Comparison of ENCODE assay signal across 8 cellular contexts in genomic region chr13:27170221-27170520, GRCh38. TPM values are rescaled to one million over a fixed set of nuclear protein-coding genes. Genes with fewer than 3 reads are reported as not detected.
DNase-seq lines count a peak whose midpoint lies in the region; ATAC-seq and TF ChIP-seq lines count a peak whose summit lies in the region.

No MANE protein-coding gene starts in this region.

- no peak for ATAC-seq in CD8-positive, alpha-beta T cell
- ATAC-seq in right lobe of liver, result peak in 1 of 4 donors; percentile 4
- no peak for ATAC-seq in upper lobe of right lung
- ATAC-seq in GM19023 (IDR thresholded peaks at IDR 0.05; ENCODE audit: unreplicated experiment), result no peak
- no peak for ATAC-seq in HG03095 (IDR thresholded peaks at IDR 0.05; ENCODE audit: unreplicated experiment)

- H3K4me3 Mint-ChIP-seq in CD8-positive, alpha-beta T cell, result peak overlapping the region; percentile 91

- intact Hi-C loops in CD8-positive, alpha-beta T cell (cut with DNase I, micrococcal nuclease), result loop anchor here (5.0 kb wide), 10 partner anchors 38 to 1883 kb away; partner anchors contain the start of genes RASL11A (in 2 of the 2), CDK8 (in 1 of the 2), GTF3A (in 1 of the 2) and MTMR6 (in 1 of the 2)
- intact Hi-C loops in right lobe of liver (cut with DNase I) (no loop called here), upper lobe of right lung (cut with DNase I) (no loop called here)

- H3K27ac Mint-ChIP-seq in CD8-positive, alpha-beta T cell, result peak overlapping the region; percentile 98

- H3K27me3 ChIP-seq in CD8-positive, alpha-beta T cell (ENCODE audit: insufficient read depth, low read length), result no peaks in the 10 kb centered on the region
- H3K27me3 ChIP-seq in HUES48 (ENCODE audit: control insufficient read depth, insufficient read depth, low read length), result no peaks in the 10 kb centered on the region
- H3K27me3 ChIP-seq in right lobe of liver, result no peaks in the 10 kb centered on the region
- H3K27me3 ChIP-seq in upper lobe of right lung, result no peaks in the 10 kb centered on the region

- no peaks in the 10 kb centered on the region for H3K9me3 Mint-ChIP-seq in CD8-positive, alpha-beta T cell

- H3K27me3 Mint-ChIP-seq in CD8-positive, alpha-beta T cell (ENCODE audit: low read depth), result no peaks in the 10 kb centered on the region

- in situ Hi-C loops in astrocyte of the cerebellum (cut with HindIII; ENCODE audit: low sequenced_read_pairs), result no loop called here

- peaks cover 56% of the 10 kb centered on the region for H3K4me1 Mint-ChIP-seq in CD8-positive, alpha-beta T cell (ENCODE audit: low read depth)

- CTCF ChIA-PET in CD8-positive, alpha-beta T cell (lab: Charles Lee), result interaction anchor here (0.7 to 0.9 kb wide), 2 partner anchors 131 to 171 kb away, joined by 3 read pairs; no protein-coding TSS in a partner anchor

- peaks cover 34% of the 10 kb centered on the region for H3K4me1 ChIP-seq in CD8-positive, alpha-beta T cell (ENCODE audit: insufficient read depth, low read length)
- H3K4me1 ChIP-seq in HUES48 (ENCODE audit: control insufficient read depth, insufficient read depth, low read length), result peaks cover 40% of the 10 kb centered on the region
- peaks cover 0 to 45% (median 7%) of the 10 kb centered on the region in 4 donors for H3K4me1 ChIP-seq in right lobe of liver
- peaks cover 47% of the 10 kb centered on the region for H3K4me1 ChIP-seq in upper lobe of right lung

- H3K4me3 ChIP-seq in CD8-positive, alpha-beta T cell (ENCODE audit: low read depth, low read length), result peak overlapping the region; percentile 29
- H3K4me3 ChIP-seq in HUES48 (ENCODE audit: low read depth, low read length) (peak overlapping the region; percentile 83), astrocyte of the cerebellum (ENCODE audit: low read depth, low read length) (peak overlapping the region; percentile 70), right lobe of liver (peak overlapping the region; percentile 66 to 72 (median 68)), upper lobe of right lung (peak overlapping the region; percentile 74)

- no peak for TF ChIP-seq CTCF in CD8-positive, alpha-beta T cell (IDR thresholded peaks at IDR 0.05)
- TF ChIP-seq CTCF in astrocyte of the cerebellum (IDR thresholded peaks at IDR 0.05; ENCODE audit: low read depth, low read length, missing control alignments) (no peak), right lobe of liver (IDR thresholded peaks at IDR 0.05) (no peak), upper lobe of right lung (IDR thresholded peaks at IDR 0.05) (no peak)

- DNase-seq in CD8-positive, alpha-beta T cell, result no peak
- no peak for DNase-seq in astrocyte of the cerebellum (ENCODE audit: low read depth)
- no peak for DNase-seq in right lobe of liver
- no peak for DNase-seq in upper lobe of right lung
- no peak for DNase-seq in NCI-H748 treated with DMSO at 0.1 percent for 48 hours (lab: John Stamatoyannopoulos, UW)

- peaks cover 4% of the 10 kb centered on the region for H3K36me3 Mint-ChIP-seq in CD8-positive, alpha-beta T cell

- peak overlapping the region; percentile 71; the same call in 1 of the 2 replicates for H3K9ac ChIP-seq in HUES48 (ENCODE audit: low read depth, low read length)

- no peaks in the 10 kb centered on the region for H3K36me3 ChIP-seq in CD8-positive, alpha-beta T cell (ENCODE audit: insufficient read depth, low read length)
- H3K36me3 ChIP-seq in HUES48 (ENCODE audit: control insufficient read depth, insufficient read depth, low read length), result no peaks in the 10 kb centered on the region
- no peaks in the 10 kb centered on the region for H3K36me3 ChIP-seq in right lobe of liver
- H3K36me3 ChIP-seq in upper lobe of right lung, result no peaks in the 10 kb centered on the region

- POLR2A ChIA-PET in CD8-positive, alpha-beta T cell (lab: Charles Lee), result interaction anchor here (1.0 to 1.6 kb wide), 3 partner anchors 9 to 285 kb away, joined by 3 read pairs; partner anchors contain the start of gene RPL21

- TF ChIP-seq POLR2A in right lobe of liver (IDR thresholded peaks at IDR 0.05), result no peak

- peak overlapping the region; percentile 11 for H3K27ac ChIP-seq in CD8-positive, alpha-beta T cell (ENCODE audit: low read depth, low read length)
- H3K27ac ChIP-seq in HUES48 (ENCODE audit: low read depth, low read length) (peak overlapping the region; percentile 89), right lobe of liver (peak overlapping the region; percentile 92 to 95 (median 95)), upper lobe of right lung (peak overlapping the region; percentile 89)

- no peaks in the 10 kb centered on the region for H3K9me3 ChIP-seq in CD8-positive, alpha-beta T cell (ENCODE audit: low read length)
- H3K9me3 ChIP-seq in HUES48 (ENCODE audit: control insufficient read depth, insufficient read depth, low read length) (no peaks in the 10 kb centered on the region), right lobe of liver (no peaks in the 10 kb centered on the region), upper lobe of right lung (no peaks in the 10 kb centered on the region)

- WGBS in right lobe of liver (ENCODE audit: insufficient coverage, low coverage, low lambda C conversion rate, missing lambda C conversion rate), result 10% methylated on average over 4 of the region's 4 CpGs

RNA-seq across cellular contexts. Expression of gene USP12, which starts 1.4 kb away (rescaled TPM):
- total RNA-seq in CD8-positive, alpha-beta T cell, result 10 to 100 TPM; 80.3 to 85.1 TPM
- 10 to 100 TPM; 11.5 to 25.4 (median 14.6) TPM for total RNA-seq in right lobe of liver
- total RNA-seq in upper lobe of right lung, result 37.5 TPM

Comparison
In these comparisons a context has a peak if more than half of its experiments do, and no peak if none do; other contexts are left out.
1. H3K27ac ChIP-seq: peak in every context shown above with its lines; median percentile 95 in right lobe of liver; 89 in HUES48; 89 in upper lobe of right lung; 11 in CD8-positive, alpha-beta T cell.
2. H3K4me3 ChIP-seq: peak in every context shown above with its lines; median percentile 83 in HUES48; 74 in upper lobe of right lung; 70 in astrocyte of the cerebellum; 68 in right lobe of liver; 29 in CD8-positive, alpha-beta T cell.
3. intact Hi-C loops: an anchor here in CD8-positive, alpha-beta T cell (5.0 kb wide); none called in right lobe of liver and upper lobe of right lung.